Comparison of ENCODE assay signal across 12 cellular contexts in genomic region chr2:25324905-25325592, GRCh38. TPM values are rescaled to one million over a fixed set of nuclear protein-coding genes. Genes with fewer than 3 reads are reported as not detected.
DNase-seq lines count a peak whose midpoint lies in the region; ATAC-seq, FAIRE-seq and TF ChIP-seq lines count a peak whose summit lies in the region.
"Had no signal": no experiment of that assay in that cellular context is flagged by ENCODE, and none has a peak within 500 bp of the region (broad histone marks: within the 10 kb centered on the region; RNA-seq: fewer than 3 reads in every experiment).

No MANE protein-coding gene starts in this region.

- peak; percentile 36 for DNase-seq in activated naive CD4-positive, alpha-beta T cell treated with Interleukin-2 at 50 U/mL for 16 hours
- no peak for DNase-seq in activated naive CD4-positive, alpha-beta T cell treated with anti-CD3 and anti-CD28 coated beads, Interleukin-2, amount 10 ng/mL, durations not matched to agents 7 days and 5 days
- DNase-seq in GM12878 (ENCODE audit: low read depth, low spot score) (no peak), myocyte (ENCODE audit: low read depth) (peak; percentile 41), upper lobe of left lung (no peak), foreskin melanocyte (no peak)
- DNase-seq: NCI-H510A treated with DMSO at 0.1 percent for 48 hours, T-helper 2 cell had no signal

- no peak for TF ChIP-seq RAD21 in GM12878 (IDR thresholded peaks at IDR 0.05; ENCODE audit: insufficient read depth, low read depth, low read length)

- peaks cover 15% of the 10 kb centered on the region for H3K4me1 ChIP-seq in GM12878 (ENCODE audit: control insufficient read depth, insufficient read depth, low read length)
- peaks cover 0 to 19% (median 11%) of the 10 kb centered on the region in 4 donors for H3K4me1 ChIP-seq in upper lobe of left lung
- H3K4me1 ChIP-seq: prostate gland had no signal

- no peak for TF ChIP-seq EP300 in GM12878 (IDR thresholded peaks at IDR 0.05; ENCODE audit: borderline replicate concordance in 1 of 2, control insufficient read depth in 1 of 2, low read depth in 2 of 2, low read length in 2 of 2)
- no peak for TF ChIP-seq EP300 in upper lobe of left lung (IDR thresholded peaks at IDR 0.05)

- peaks cover 26% of the 10 kb centered on the region for H3K9me3 Mint-ChIP-seq in activated naive CD4-positive, alpha-beta T cell treated with anti-CD3 and anti-CD28 coated beads, Interleukin-2, amount 10 ng/mL, durations not matched to agents 7 days and 5 days

- peaks cover 46% of the 10 kb centered on the region for H3K36me3 Mint-ChIP-seq in activated naive CD4-positive, alpha-beta T cell treated with anti-CD3 and anti-CD28 coated beads, Interleukin-2, amount 10 ng/mL, durations not matched to agents 7 days and 5 days

- H3K79me2 ChIP-seq in GM12878 (ENCODE audit: control insufficient read depth, insufficient read depth, low read length): no peaks in the 10 kb centered on the region; the same call in none of the 2 replicates

- no peak overlapping the region for H3K27ac Mint-ChIP-seq in activated naive CD4-positive, alpha-beta T cell treated with anti-CD3 and anti-CD28 coated beads, Interleukin-2, amount 10 ng/mL, durations not matched to agents 7 days and 5 days

- H3K27me3 Mint-ChIP-seq in activated naive CD4-positive, alpha-beta T cell treated with anti-CD3 and anti-CD28 coated beads, Interleukin-2, amount 10 ng/mL, durations not matched to agents 7 days and 5 days: no peaks in the 10 kb centered on the region

- H3K4me3 Mint-ChIP-seq in activated naive CD4-positive, alpha-beta T cell treated with anti-CD3 and anti-CD28 coated beads, Interleukin-2, amount 10 ng/mL, durations not matched to agents 7 days and 5 days: no peak overlapping the region

- POLR2A ChIA-PET in GM12878 (lab: Charles Lee): interaction anchor here (1.1 kb wide), 1 partner anchor 10 kb away, joined by 3 read pairs; no protein-coding TSS in a partner anchor

- H3K4me2 ChIP-seq in GM12878 (ENCODE audit: control insufficient read depth, insufficient read depth): no peak overlapping the region

- SMC1A ChIA-PET in GM12878 (lab: Charles Lee; ENCODE audit: uncharacterized antibody, unreplicated experiment): interaction anchor here (0.9 to 4.3 kb wide), 3 partner anchors 9 to 16 kb away, joined by 3 to 19 read pairs (median 5); no protein-coding TSS in a partner anchor

- H3K27ac ChIP-seq in GM12878 (ENCODE audit: control insufficient read depth, insufficient read depth): no peak overlapping the region
- no peak overlapping the region for H3K27ac ChIP-seq in upper lobe of left lung
- H3K27ac ChIP-seq: body of pancreas, prostate gland had no signal

- no peak for ATAC-seq in GM12878
- ATAC-seq in upper lobe of left lung (ENCODE audit: low FRiP score in 2 of 2): peak; percentile 39 to 49
- no peak for ATAC-seq in HG02571 (IDR thresholded peaks at IDR 0.05; ENCODE audit: unreplicated experiment)
- ATAC-seq in HG03097 (IDR thresholded peaks at IDR 0.05; ENCODE audit: low FRiP score, unreplicated experiment): no peak
- ATAC-seq: body of pancreas had no signal

- in situ Hi-C loops in GM12878 (cut with MboI): no loop called here

- WGBS in GM12878 (ENCODE audit: insufficient coverage, insufficient replicate concordance, low lambda C conversion rate, missing lambda C conversion rate): 91% methylated on average over 15 of the region's 16 CpGs
- 77 to 87% methylated on average over 14 to 16 of the region's 16 CpGs for WGBS in upper lobe of left lung, 2 donors

- peaks cover 15% of the 10 kb centered on the region for H3K4me1 Mint-ChIP-seq in activated naive CD4-positive, alpha-beta T cell treated with anti-CD3 and anti-CD28 coated beads, Interleukin-2, amount 10 ng/mL, durations not matched to agents 7 days and 5 days

- H3K4me3 ChIP-seq in GM12878 (no peak overlapping the region), upper lobe of left lung (no peak overlapping the region)
- H3K4me3 ChIP-seq: body of pancreas, prostate gland had no signal

- H3K9me3 ChIP-seq in GM12878 (replicated peaks; ENCODE audit: control insufficient read depth, insufficient read depth, low read length) (peaks cover 7% of the 10 kb centered on the region; the same call in 2 of the 3 replicates), upper lobe of left lung (peaks cover 0 to 12% (median 5%) of the 10 kb centered on the region in 4 donors)
- H3K9me3 ChIP-seq: body of pancreas, prostate gland had no signal

- CTCF ChIA-PET in activated naive CD4-positive, alpha-beta T cell treated with anti-CD3 and anti-CD28 coated beads, Interleukin-2, amount 10 ng/mL, durations not matched to agents 7 days and 5 days (lab: Charles Lee): interaction anchor here (1.4 kb wide), 1 partner anchor 15 kb away, joined by 3 read pairs; no protein-coding TSS in a partner anchor
- CTCF ChIA-PET in GM12878 (lab: Yijun Ruan, JAX): interaction anchor here (2.0 kb wide), 1 partner anchor 16 kb away, joined by 8 read pairs; no protein-coding TSS in a partner anchor

- BruUV-seq in GM12878 (replicated peaks; lab: Mats Ljungman, UMichigan): no TSS peak

- TF ChIP-seq CTCF in GM12878 (IDR thresholded peaks at IDR 0.05 in 2 of 3, conservative IDR thresholded peaks at IDR 0.05 in 1 of 3; ENCODE audit: control insufficient read depth in 2 of 3, extremely low read depth in 1 of 3, insufficient read depth in 1 of 3, low read depth in 3 of 3, low read length in 3 of 3): no peak
- no peak for TF ChIP-seq CTCF in upper lobe of left lung (IDR thresholded peaks at IDR 0.05)

- RAD21 ChIA-PET in GM12878 (lab: Charles Lee; ENCODE audit: unreplicated experiment): no interaction called here

- H3K9ac ChIP-seq in GM12878 (ENCODE audit: control insufficient read depth, insufficient read depth, low read length): no peak overlapping the region

- H3K36me3 ChIP-seq in GM12878 (ENCODE audit: control insufficient read depth in 2 of 2, insufficient read depth in 2 of 2, low read length in 1 of 2): peaks cover 3 to 8% of the 10 kb centered on the region in 2 experiments; a peak in 3 of 4 replicates
- H3K36me3 ChIP-seq in upper lobe of left lung: peaks cover 0 to 3% (median 0%) of the 10 kb centered on the region in 4 donors

- no peak overlapping the region for H2AFZ ChIP-seq in GM12878 (ENCODE audit: control insufficient read depth, low read depth, low read length)

- intact Hi-C loops in GM12878 (cut with micrococcal nuclease; ENCODE audit: unreplicated experiment): no loop called here

- no peaks in the 10 kb centered on the region for H4K20me1 ChIP-seq in GM12878 (ENCODE audit: control insufficient read depth, insufficient read depth)

- H3K27me3 ChIP-seq in GM12878 (replicated peaks in 1 of 2; ENCODE audit: control insufficient read depth in 2 of 2, insufficient read depth in 2 of 2, low read length in 1 of 2): no peaks in the 10 kb centered on the region
- H3K27me3 ChIP-seq in upper lobe of left lung: no peaks in the 10 kb centered on the region
- H3K27me3 ChIP-seq: body of pancreas had no signal

- TF ChIP-seq POLR2A in GM12878 (IDR thresholded peaks at IDR 0.05; ENCODE audit: low read depth, low read length) (0 out of 2 replicates have a peak, but pooled peaks have one; percentile 28), upper lobe of left lung (IDR thresholded peaks at IDR 0.05) (no peak)

- no peak for FAIRE-seq in GM12878 (lab: Jason Lieb, UNC)

TF ChIP-seq in GM12878, 131 proteins besides CTCF, POLR2A, EP300 and RAD21 (continues in another document):
- TF ChIP-seq ETV6 (conservative IDR thresholded peaks at IDR 0.05 in 1 of 2, IDR thresholded peaks at IDR 0.05 in 1 of 2; ENCODE audit: borderline replicate concordance in 1 of 2, low read depth in 1 of 2): no peak
- no peak for TF ChIP-seq PML (IDR thresholded peaks at IDR 0.05; ENCODE audit: low read length)
- no peak for TF ChIP-seq ZSCAN29 (IDR thresholded peaks at IDR 0.05)
- TF ChIP-seq ZNF274 (IDR thresholded peaks at IDR 0.05; ENCODE audit: insufficient read depth, insufficient read length): no peak
- TF ChIP-seq RCOR1 (conservative IDR thresholded peaks at IDR 0.05; ENCODE audit: low read depth, low read length): no peak
- no peak for TF ChIP-seq TCF7 (IDR thresholded peaks at IDR 0.05; ENCODE audit: borderline replicate concordance)
- no peak for TF ChIP-seq E2F4 (IDR thresholded peaks at IDR 0.05; ENCODE audit: low read depth, low read length)
- no peak for TF ChIP-seq SUZ12 (IDR thresholded peaks at IDR 0.05; ENCODE audit: unreplicated experiment)
- no peak for TF ChIP-seq EED (IDR thresholded peaks at IDR 0.05; ENCODE audit: low read depth)
- no peak for TF ChIP-seq KLF5 (IDR thresholded peaks at IDR 0.05; ENCODE audit: partially characterized antibody)
- no peak for TF ChIP-seq GABPA (IDR thresholded peaks at IDR 0.05; ENCODE audit: low read depth)

RNA-seq across cellular contexts. Expression of gene DNMT3A, which starts 16.7 kb away (rescaled TPM):
- total RNA-seq in GM12878 (2013; cell fraction: nucleolus; rRNA removed): 87.0 and 94.0 TPM in 2 replicates
- total RNA-seq in GM12878 (2014; rRNA removed) (18.1 and 28.1 TPM in 2 replicates), GM12878 (2014; rRNA removed; fragmentation: Illumina TruSeq; extraction: Trizol) (17.7 and 18.5 TPM in 2 replicates), GM12878 (2021) (47.8 and 51.6 TPM in 2 replicates), myocyte (5.7 and 5.8 TPM in 2 replicates), upper lobe of left lung (10 to 100 TPM in 5 of 6 donors, 1 to 10 TPM in 1; 7.8 to 49.2 (median 30.4) TPM)
- 9.7 TPM for polyA plus RNA-seq in GM12878 (2011; ENCODE audit: low read depth)
- polyA plus RNA-seq in GM12878 (2011; rRNA removed) (4.9 and 7.4 TPM in 2 replicates), GM12878 (2014; fragmentation: Illumina TruSeq; extraction: Trizol) (10.1 and 15.7 TPM in 2 replicates), GM12878 (2014; fragmentation: Nextera tagmentation; extraction: Ambion mirVana) (10 to 100 TPM; 11.1 to 29.9 TPM), GM12878 (2014; rRNA removed) (24.5 and 25.4 TPM in 2 replicates), GM12878 (2016; fragmentation: Nextera tagmentation; extraction: Ambion mirVana) (10 to 100 TPM; 12.3 to 16.3 TPM)
- 8.9 and 11.4 TPM in 2 replicates for polyA plus RNA-seq in GM12878 (2011; cell fraction: cytosol; rRNA removed)
- 27.4 and 39.0 TPM in 2 replicates for polyA plus RNA-seq in GM12878 (2011; cell fraction: nucleus; rRNA removed)
- 17.3 and 21.3 TPM in 2 replicates for polyA plus RNA-seq in GM12878 (2012)
- 24.2 and 40.7 TPM in 2 replicates for polyA minus RNA-seq in GM12878 (2011; rRNA and poly(A)+ RNA removed)
- polyA minus RNA-seq in GM12878 (2011; cell fraction: cytosol; rRNA and poly(A)+ RNA removed): 7.3 and 19.0 TPM in 2 replicates
- polyA minus RNA-seq in GM12878 (2011; cell fraction: nucleus; rRNA and poly(A)+ RNA removed): 17.5 and 40.3 TPM in 2 replicates
- 10.7 TPM for polyA plus RNA-seq in myocyte (2012)

Comparison
In these comparisons a context has a peak if more than half of its experiments do, and no peak if none do; other contexts are left out.
1. DNase-seq: peak in activated naive CD4-positive, alpha-beta T cell treated with Interleukin-2 at 50 U/mL for 16 hours (single experiment) and myocyte (single experiment); none in activated naive CD4-positive, alpha-beta T cell treated with anti-CD3 and anti-CD28 coated beads, Interleukin-2, amount 10 ng/mL, durations not matched to agents 7 days and 5 days (single experiment), GM12878 (single experiment), upper lobe of left lung (0 of 2) and foreskin melanocyte (single experiment).
2. ATAC-seq: peak in upper lobe of left lung (2 of 2); none in GM12878 (single experiment), HG02571 (single experiment) and HG03097 (single experiment).